In genomic region chr2:41992700-41993070, GRCh38 we compare ENCODE assay signal across 24 cellular contexts. TPM values are rescaled to one million over a fixed set of nuclear protein-coding genes. Genes with fewer than 3 reads are reported as not detected.
"Had no signal": no experiment of that assay in that cellular context is flagged by ENCODE, and none has a peak within 500 bp of the region (broad histone marks: within the 10 kb centered on the region; RNA-seq: fewer than 3 reads in every experiment).

No MANE protein-coding gene starts in this region.

- H3K27ac ChIP-seq: hepatocyte, left ventricle myocardium inferior, sigmoid colon, testis, upper lobe of left lung, WERI-Rb-1 had no signal

- H3K4me2 ChIP-seq: hepatocyte had no signal

- H3K79me2 ChIP-seq: hepatocyte had no signal

- H3K9me3 Mint-ChIP-seq: activated T-cell treated with anti-CD3 and anti-CD28 coated beads, Interleukin-2, amount 50 U/mL, for 24 hours; activated T-helper 17 cell treated with anti-CD3 and anti-CD28 coated beads, Interleukin-2, amount 50 U/mL, for 72 hours had no signal

- H3K4me1 Mint-ChIP-seq: activated naive CD8-positive, alpha-beta T cell treated with anti-CD3 and anti-CD28 coated beads for 36 hours had no signal

- H3K36me3 Mint-ChIP-seq: activated naive CD8-positive, alpha-beta T cell treated with anti-CD3 and anti-CD28 coated beads for 36 hours had no signal

- DNase-seq: activated CD4-positive, alpha-beta T cell treated with anti-CD3 and anti-CD28 coated beads for 1 hour; activated CD4-positive, alpha-beta T cell treated with anti-CD3 and anti-CD28 coated beads, Interleukin-2, amount 50 U/mL, for 1 hour; activated CD8-positive, alpha-beta memory T cell treated with anti-CD3 and anti-CD28 coated beads, Interleukin-2, amount 50 U/mL, for 4 hours; activated naive CD4-positive, alpha-beta T cell treated with Interleukin-2 at 50 U/mL for 16 hours; activated naive CD8-positive, alpha-beta T cell treated with anti-CD3 and anti-CD28 coated beads for 36 hours; activated T-cell treated with anti-CD3 and anti-CD28 coated beads, Interleukin-2, amount 50 U/mL, for 24 hours; central memory CD4-positive, alpha-beta T cell; effector memory CD4-positive, alpha-beta T cell; foreskin melanocyte; left ventricle myocardium inferior; sigmoid colon; stimulated activated CD4-positive, alpha-beta T cell treated with anti-CD3 and anti-CD28 coated beads, Interleukin-2, amount 100 ng/mL, for 48 hours; stimulated activated CD8-positive, alpha-beta memory T cell treated with anti-CD3 and anti-CD28 coated beads, Interleukin-4, amount 100 ng/mL, for 48 hours; stimulated activated naive CD4-positive, alpha-beta T cell; testis; upper lobe of left lung; WERI-Rb-1 had no signal

- FAIRE-seq: astrocyte, colon, endothelial cell of umbilical vein had no signal

- H3K9me3 ChIP-seq: left ventricle myocardium inferior, sigmoid colon, testis, upper lobe of left lung had no signal

- H3K4me1 ChIP-seq: sigmoid colon, upper lobe of left lung had no signal

- H3K4me3 ChIP-seq: hepatocyte, left ventricle myocardium inferior, sigmoid colon, testis, upper lobe of left lung had no signal

- ATAC-seq: activated T-helper 17 cell treated with anti-CD3 and anti-CD28 coated beads, Interleukin-2, amount 50 U/mL, for 72 hours; esophagus mucosa had no signal

- H3K36me3 ChIP-seq: left ventricle myocardium inferior, sigmoid colon, upper lobe of left lung, WERI-Rb-1 had no signal

- H3K4me3 Mint-ChIP-seq: activated naive CD8-positive, alpha-beta T cell treated with anti-CD3 and anti-CD28 coated beads for 36 hours; activated T-cell treated with anti-CD3 and anti-CD28 coated beads, Interleukin-2, amount 50 U/mL, for 24 hours; activated T-helper 17 cell treated with anti-CD3 and anti-CD28 coated beads, Interleukin-2, amount 50 U/mL, for 72 hours had no signal

- H3K27ac Mint-ChIP-seq: activated naive CD8-positive, alpha-beta T cell treated with anti-CD3 and anti-CD28 coated beads for 36 hours; activated T-cell treated with anti-CD3 and anti-CD28 coated beads, Interleukin-2, amount 50 U/mL, for 24 hours; activated T-helper 17 cell treated with anti-CD3 and anti-CD28 coated beads, Interleukin-2, amount 50 U/mL, for 72 hours had no signal

- H3K27me3 ChIP-seq: hepatocyte, sigmoid colon, testis, upper lobe of left lung had no signal

- H2AFZ ChIP-seq: hepatocyte had no signal

RNA-seq across cellular contexts. Expression of gene PKDCC, which starts 55.1 kb away (rescaled TPM):
- total RNA-seq: activated naive CD8-positive, alpha-beta T cell treated with anti-CD3 and anti-CD28 coated beads for 36 hours; activated T-helper 17 cell treated with anti-CD3 and anti-CD28 coated beads, Interleukin-2, amount 50 U/mL, for 72 hours; mononuclear cell had no signal
